1 cellular context compared by ENCODE assay signal in the genomic region with DNA sequence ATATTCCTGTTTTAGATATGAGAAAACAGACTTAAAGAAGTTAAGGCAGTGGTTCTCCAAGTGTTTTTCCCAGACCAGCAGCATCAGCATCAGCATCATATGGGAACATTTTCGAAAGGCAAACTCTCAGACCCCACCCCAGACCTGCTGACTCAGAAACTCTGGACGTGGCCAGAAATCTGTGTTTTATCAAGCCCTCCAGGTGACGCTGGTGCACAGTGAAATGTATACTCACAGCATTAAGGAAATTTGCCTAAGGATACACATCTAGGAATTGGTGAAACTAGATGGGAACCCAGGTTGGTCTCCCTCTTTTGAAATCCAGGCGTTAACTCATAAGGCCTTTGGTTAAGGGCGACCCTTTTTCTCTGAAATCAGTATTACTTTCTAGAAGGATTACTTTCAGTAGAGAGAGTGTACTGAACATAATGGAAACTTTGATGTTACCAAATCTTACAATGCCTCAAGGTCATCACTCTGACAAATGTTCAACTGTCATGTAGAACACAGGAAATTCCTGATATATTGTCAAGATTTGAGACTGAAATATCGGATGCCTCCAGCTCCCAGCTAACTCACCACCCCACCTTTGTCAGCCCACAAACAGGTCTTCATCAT.
TF ChIP-seq lines count a peak whose summit lies in the region.

No MANE protein-coding gene starts in this region.

TF ChIP-seq in HepG2, 621 proteins besides CTCF, POLR2A, EP300 and RAD21 (continued from another document):
- TF ChIP-seq MAFF (IDR thresholded peaks at IDR 0.05; ENCODE audit: low read depth, low read length) (0 out of 2 replicates have a peak, but pooled peaks have one; percentile 14), SOX13 (IDR thresholded peaks at IDR 0.05) (no peak), SOX13 (CRISPR knock-in tag; conservative IDR thresholded peaks at IDR 0.05 in 1 of 2, IDR thresholded peaks at IDR 0.05 in 1 of 2) (0 out of 4 replicates have a peak, but pooled peaks of 1 of the 2 experiments have one; percentile 8), SOX6 (IDR thresholded peaks at IDR 0.05) (no peak), SOX6 (CRISPR knock-in tag; IDR thresholded peaks at IDR 0.05) (peak; percentile 10; the same call in 1 of the 2 replicates), ZNF235 (CRISPR knock-in tag; IDR thresholded peaks at IDR 0.05; ENCODE audit: borderline replicate concordance) (no peak), FOXA3 (CRISPR knock-in tag; IDR thresholded peaks at IDR 0.05) (no peak), GATA4 (IDR thresholded peaks at IDR 0.05; ENCODE audit: borderline replicate concordance, low read depth) (no peak), RBM22 (optimal IDR thresholded peaks at IDR 0.05; ENCODE audit: low read length) (peak; percentile 62), THYN1 (CRISPR knock-in tag; IDR thresholded peaks at IDR 0.05; ENCODE audit: borderline replicate concordance, low read depth) (no peak), SMARCE1 (IDR thresholded peaks at IDR 0.05; ENCODE audit: borderline replicate concordance) (no peak), RFXANK (CRISPR knock-in tag; IDR thresholded peaks at IDR 0.05) (no peak), TRIM24 (CRISPR knock-in tag; IDR thresholded peaks at IDR 0.05) (no peak), ZNF577 (CRISPR knock-in tag; IDR thresholded peaks at IDR 0.05; ENCODE audit: borderline replicate concordance, low read depth) (no peak), SUZ12 (IDR thresholded peaks at IDR 0.05; ENCODE audit: low read depth, low read length) (no peak), SAP130 (CRISPR knock-in tag; IDR thresholded peaks at IDR 0.05; ENCODE audit: low read depth) (no peak), ZMYM4 (CRISPR knock-in tag; IDR thresholded peaks at IDR 0.05) (peak; percentile 52), KDM4B (CRISPR knock-in tag; IDR thresholded peaks at IDR 0.05) (no peak), STAG1 (CRISPR knock-in tag; IDR thresholded peaks at IDR 0.05) (peak; percentile 57), ZNF296 (CRISPR knock-in tag; conservative IDR thresholded peaks at IDR 0.05) (no peak), KAT2B (IDR thresholded peaks at IDR 0.05; ENCODE audit: borderline replicate concordance, low read depth, low read length) (no peak)
- TF ChIP-seq, protein P1, sequence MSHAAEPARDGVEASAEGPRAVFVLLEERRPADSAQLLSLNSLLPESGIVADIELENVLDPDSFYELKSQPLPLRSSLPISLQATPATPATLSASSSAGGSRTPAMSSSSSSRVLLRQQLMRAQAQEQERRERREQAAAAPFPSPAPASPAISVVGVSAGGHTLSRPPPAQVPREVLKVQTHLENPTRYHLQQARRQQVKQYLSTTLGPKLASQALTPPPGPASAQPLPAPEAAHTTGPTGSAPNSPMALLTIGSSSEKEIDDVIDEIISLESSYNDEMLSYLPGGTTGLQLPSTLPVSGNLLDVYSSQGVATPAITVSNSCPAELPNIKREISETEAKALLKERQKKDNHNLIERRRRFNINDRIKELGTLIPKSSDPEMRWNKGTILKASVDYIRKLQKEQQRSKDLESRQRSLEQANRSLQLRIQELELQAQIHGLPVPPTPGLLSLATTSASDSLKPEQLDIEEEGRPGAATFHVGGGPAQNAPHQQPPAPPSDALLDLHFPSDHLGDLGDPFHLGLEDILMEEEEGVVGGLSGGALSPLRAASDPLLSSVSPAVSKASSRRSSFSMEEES (CRISPR knock-in tag; IDR thresholded peaks at IDR 0.05): no peak
- TF ChIP-seq, protein P2, sequence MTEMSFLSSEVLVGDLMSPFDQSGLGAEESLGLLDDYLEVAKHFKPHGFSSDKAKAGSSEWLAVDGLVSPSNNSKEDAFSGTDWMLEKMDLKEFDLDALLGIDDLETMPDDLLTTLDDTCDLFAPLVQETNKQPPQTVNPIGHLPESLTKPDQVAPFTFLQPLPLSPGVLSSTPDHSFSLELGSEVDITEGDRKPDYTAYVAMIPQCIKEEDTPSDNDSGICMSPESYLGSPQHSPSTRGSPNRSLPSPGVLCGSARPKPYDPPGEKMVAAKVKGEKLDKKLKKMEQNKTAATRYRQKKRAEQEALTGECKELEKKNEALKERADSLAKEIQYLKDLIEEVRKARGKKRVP (CRISPR knock-in tag; IDR thresholded peaks at IDR 0.05): no peak
- TF ChIP-seq, protein P3, sequence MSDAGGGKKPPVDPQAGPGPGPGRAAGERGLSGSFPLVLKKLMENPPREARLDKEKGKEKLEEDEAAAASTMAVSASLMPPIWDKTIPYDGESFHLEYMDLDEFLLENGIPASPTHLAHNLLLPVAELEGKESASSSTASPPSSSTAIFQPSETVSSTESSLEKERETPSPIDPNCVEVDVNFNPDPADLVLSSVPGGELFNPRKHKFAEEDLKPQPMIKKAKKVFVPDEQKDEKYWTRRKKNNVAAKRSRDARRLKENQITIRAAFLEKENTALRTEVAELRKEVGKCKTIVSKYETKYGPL (CRISPR knock-in tag; IDR thresholded peaks at IDR 0.05): no peak
- TF ChIP-seq, protein P4, sequence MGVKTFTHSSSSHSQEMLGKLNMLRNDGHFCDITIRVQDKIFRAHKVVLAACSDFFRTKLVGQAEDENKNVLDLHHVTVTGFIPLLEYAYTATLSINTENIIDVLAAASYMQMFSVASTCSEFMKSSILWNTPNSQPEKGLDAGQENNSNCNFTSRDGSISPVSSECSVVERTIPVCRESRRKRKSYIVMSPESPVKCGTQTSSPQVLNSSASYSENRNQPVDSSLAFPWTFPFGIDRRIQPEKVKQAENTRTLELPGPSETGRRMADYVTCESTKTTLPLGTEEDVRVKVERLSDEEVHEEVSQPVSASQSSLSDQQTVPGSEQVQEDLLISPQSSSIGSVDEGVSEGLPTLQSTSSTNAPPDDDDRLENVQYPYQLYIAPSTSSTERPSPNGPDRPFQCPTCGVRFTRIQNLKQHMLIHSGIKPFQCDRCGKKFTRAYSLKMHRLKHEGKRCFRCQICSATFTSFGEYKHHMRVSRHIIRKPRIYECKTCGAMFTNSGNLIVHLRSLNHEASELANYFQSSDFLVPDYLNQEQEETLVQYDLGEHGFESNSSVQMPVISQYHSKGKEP (CRISPR knock-in tag; IDR thresholded peaks at IDR 0.05): no peak
- TF ChIP-seq, protein P5, sequence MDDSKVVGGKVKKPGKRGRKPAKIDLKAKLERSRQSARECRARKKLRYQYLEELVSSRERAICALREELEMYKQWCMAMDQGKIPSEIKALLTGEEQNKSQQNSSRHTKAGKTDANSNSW (CRISPR knock-in tag; IDR thresholded peaks at IDR 0.05; ENCODE audit: borderline replicate concordance): no peak
- TF ChIP-seq, protein P6, sequence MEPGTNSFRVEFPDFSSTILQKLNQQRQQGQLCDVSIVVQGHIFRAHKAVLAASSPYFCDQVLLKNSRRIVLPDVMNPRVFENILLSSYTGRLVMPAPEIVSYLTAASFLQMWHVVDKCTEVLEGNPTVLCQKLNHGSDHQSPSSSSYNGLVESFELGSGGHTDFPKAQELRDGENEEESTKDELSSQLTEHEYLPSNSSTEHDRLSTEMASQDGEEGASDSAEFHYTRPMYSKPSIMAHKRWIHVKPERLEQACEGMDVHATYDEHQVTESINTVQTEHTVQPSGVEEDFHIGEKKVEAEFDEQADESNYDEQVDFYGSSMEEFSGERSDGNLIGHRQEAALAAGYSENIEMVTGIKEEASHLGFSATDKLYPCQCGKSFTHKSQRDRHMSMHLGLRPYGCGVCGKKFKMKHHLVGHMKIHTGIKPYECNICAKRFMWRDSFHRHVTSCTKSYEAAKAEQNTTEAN (CRISPR knock-in tag; conservative IDR thresholded peaks at IDR 0.05): no peak
- TF ChIP-seq, protein P7, sequence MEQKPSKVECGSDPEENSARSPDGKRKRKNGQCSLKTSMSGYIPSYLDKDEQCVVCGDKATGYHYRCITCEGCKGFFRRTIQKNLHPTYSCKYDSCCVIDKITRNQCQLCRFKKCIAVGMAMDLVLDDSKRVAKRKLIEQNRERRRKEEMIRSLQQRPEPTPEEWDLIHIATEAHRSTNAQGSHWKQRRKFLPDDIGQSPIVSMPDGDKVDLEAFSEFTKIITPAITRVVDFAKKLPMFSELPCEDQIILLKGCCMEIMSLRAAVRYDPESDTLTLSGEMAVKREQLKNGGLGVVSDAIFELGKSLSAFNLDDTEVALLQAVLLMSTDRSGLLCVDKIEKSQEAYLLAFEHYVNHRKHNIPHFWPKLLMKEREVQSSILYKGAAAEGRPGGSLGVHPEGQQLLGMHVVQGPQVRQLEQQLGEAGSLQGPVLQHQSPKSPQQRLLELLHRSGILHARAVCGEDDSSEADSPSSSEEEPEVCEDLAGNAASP (CRISPR knock-in tag; IDR thresholded peaks at IDR 0.05; ENCODE audit: borderline replicate concordance): no peak
